15 cellular contexts compared by ENCODE assay signal in the genomic region with DNA sequence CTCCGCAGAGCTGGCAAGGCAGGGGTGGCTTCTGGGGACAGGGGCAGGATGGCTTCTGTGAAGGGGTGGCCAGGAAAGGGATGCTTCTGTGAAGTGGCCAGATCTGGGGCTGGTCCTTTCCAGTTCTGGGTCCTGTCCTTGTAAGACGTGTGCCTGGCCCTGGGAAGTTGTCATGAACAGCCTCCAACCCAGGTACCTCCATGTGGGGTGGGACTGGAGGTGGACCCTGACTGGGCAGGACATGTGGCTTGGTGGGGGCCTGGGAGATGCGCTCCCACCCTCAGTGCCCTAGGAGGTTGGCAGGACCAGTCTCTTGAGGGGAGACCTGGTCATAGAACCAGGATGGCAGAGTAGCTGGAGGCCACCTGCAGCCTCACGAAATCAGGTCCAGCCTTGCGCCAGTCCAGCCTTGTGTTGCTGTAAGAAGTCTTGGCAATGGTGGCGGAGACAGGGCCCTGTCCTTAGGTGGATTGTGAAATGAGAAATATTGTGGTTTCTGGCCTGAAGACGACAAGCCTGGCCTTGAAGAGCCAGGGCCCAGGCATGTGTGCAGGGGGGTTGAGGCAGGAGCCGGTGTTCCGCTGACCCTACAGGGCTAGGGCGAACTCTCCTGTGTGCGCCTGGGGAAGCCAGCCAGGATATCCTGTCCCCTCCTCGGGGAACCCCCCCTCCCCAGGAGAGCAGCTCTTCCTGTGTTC. TPM values are rescaled to one million over a fixed set of nuclear protein-coding genes. Genes with fewer than 3 reads are reported as not detected.
DNase-seq lines count a peak whose midpoint lies in the region; ATAC-seq and TF ChIP-seq lines count a peak whose summit lies in the region.
"Had no signal": no experiment of that assay in that cellular context is flagged by ENCODE, and none has a peak within 500 bp of the region (broad histone marks: within the 10 kb centered on the region; RNA-seq: fewer than 3 reads in every experiment).

No MANE protein-coding gene starts in this region.

- no peak for TF ChIP-seq EP300 in stomach (IDR thresholded peaks at IDR 0.05)

- no peaks in the 10 kb centered on the region for H3K9me2 ChIP-seq in SU-DHL-6 (replicated peaks; ENCODE audit: insufficient read depth, low read length)

- H3K27ac ChIP-seq in SU-DHL-6 (ENCODE audit: low read depth, low read length) (peak overlapping the region; percentile 30; the same call in 1 of the 2 replicates), duodenal mucosa (ENCODE audit: low read depth, low read length) (no peak overlapping the region), stomach (peak overlapping the region; percentile 5 to 88 (median 82))

- 54 to 87% (median 62%) methylated on average over 9 to 12 of the region's 12 CpGs for WGBS in stomach, 5 donors

- H3K36me3 ChIP-seq in SU-DHL-6 (ENCODE audit: low read length) (no peaks in the 10 kb centered on the region), duodenal mucosa (ENCODE audit: control insufficient read depth in 1 of 2, insufficient read depth in 2 of 2, low read length in 2 of 2) (peaks cover 0 to 8% of the 10 kb centered on the region in 2 donors), stomach (no peaks in the 10 kb centered on the region)

- H3F3A ChIP-seq in SU-DHL-6 (ENCODE audit: insufficient read depth) = no peaks in the 10 kb centered on the region

- H3K4me1 ChIP-seq in duodenal mucosa (ENCODE audit: control insufficient read depth in 1 of 2, insufficient read depth in 2 of 2, low read length in 2 of 2) (peaks cover 38 to 43% of the 10 kb centered on the region in 2 donors), stomach (peaks cover 19 to 51% (median 41%) of the 10 kb centered on the region in 4 donors)

- no peak for TF ChIP-seq CTCF in SU-DHL-6 (IDR thresholded peaks at IDR 0.05; ENCODE audit: insufficient read depth, low read length, poor library complexity, severe bottlenecking)
- no peak for TF ChIP-seq CTCF in stomach (IDR thresholded peaks at IDR 0.05)

- no peaks in the 10 kb centered on the region for H3K27me3 Mint-ChIP-seq in activated T-cell treated with anti-CD3 and anti-CD28 coated beads, Interleukin-2, amount 50 U/mL, for 4 hours (ENCODE audit: low read depth)

- H3K9me3 ChIP-seq in SU-DHL-6 (ENCODE audit: insufficient read depth, low read length) = no peaks in the 10 kb centered on the region
- no peaks in the 10 kb centered on the region for H3K9me3 ChIP-seq in duodenal mucosa (ENCODE audit: control insufficient read depth in 1 of 2, low read length in 2 of 2)
- H3K9me3 ChIP-seq in stomach = peaks cover 0 to 6% (median 0%) of the 10 kb centered on the region in 4 donors

- H3K4me3 Mint-ChIP-seq in activated T-cell treated with anti-CD3 and anti-CD28 coated beads, Interleukin-2, amount 50 U/mL, for 4 hours = peak overlapping the region; percentile 71

- peak overlapping the region; percentile 39 for H3K9ac ChIP-seq in SU-DHL-6 (ENCODE audit: low read length)
- H3K9ac ChIP-seq in duodenal mucosa (ENCODE audit: low read depth in 1 of 2, low read length in 2 of 2) = peak overlapping the region; percentile 80 to 90

- no peaks in the 10 kb centered on the region for H4K20me1 ChIP-seq in SU-DHL-6 (ENCODE audit: low read depth, low read length)

- H3K36me3 Mint-ChIP-seq in activated T-cell treated with anti-CD3 and anti-CD28 coated beads, Interleukin-2, amount 50 U/mL, for 4 hours (ENCODE audit: insufficient read depth) = no peaks in the 10 kb centered on the region

- H3K27me3 ChIP-seq in SU-DHL-6 (ENCODE audit: low read length) (no peaks in the 10 kb centered on the region), duodenal mucosa (ENCODE audit: control insufficient read depth in 1 of 2, insufficient read depth in 2 of 2, low read length in 2 of 2) (no peaks in the 10 kb centered on the region), stomach (peaks cover 5 to 90% (median 9%) of the 10 kb centered on the region in 3 donors)

- intact Hi-C loops in stomach (cut with DNase I; ENCODE audit: low total_unique reads) = no loop called here

- H2AFZ ChIP-seq in SU-DHL-6 (ENCODE audit: low read depth, low read length, severe bottlenecking) = peak overlapping the region; percentile 57

- DNase-seq in activated T-cell treated with anti-CD3 and anti-CD28 coated beads, Interleukin-2, amount 50 U/mL, for 4 hours = no peak
- no peak for DNase-seq in activated T-cell treated with anti-CD3 and anti-CD28 coated beads, Interleukin-2, amount 50 U/mL, for 48 hours
- no peak for DNase-seq in stomach
- no peak for DNase-seq in dermis blood vessel endothelial cell
- DNase-seq in NCI-H2227 (lab: John Stamatoyannopoulos, UW; ENCODE audit: unreplicated experiment) = no peak
- DNase-seq: amniotic stem cell; NCI-H2107; stimulated activated CD8-positive, alpha-beta memory T cell treated with anti-CD3 and anti-CD28 coated beads, Interleukin-4, amount 100 ng/mL, for 48 hours had no signal

- H3K4me3 ChIP-seq in SU-DHL-6 (ENCODE audit: insufficient read depth, low read length, poor library complexity, severe bottlenecking) (peak overlapping the region; percentile 21), duodenal mucosa (ENCODE audit: low read depth in 1 of 2, low read length in 2 of 2) (peak overlapping the region; percentile 79 to 81), stomach (peak overlapping the region; percentile 43 to 63 (median 56))
- H3K4me3 ChIP-seq: smooth muscle cell had no signal

- H3K4me1 Mint-ChIP-seq in activated T-cell treated with anti-CD3 and anti-CD28 coated beads, Interleukin-2, amount 50 U/mL, for 4 hours (ENCODE audit: low read depth) = peaks cover 31% of the 10 kb centered on the region

- peak overlapping the region; percentile 48 for H3K4me2 ChIP-seq in SU-DHL-6 (ENCODE audit: low read depth, low read length, poor library complexity, severe bottlenecking)
- H3K4me2 ChIP-seq: smooth muscle cell had no signal

- no peak for ATAC-seq in activated T-cell treated with anti-CD3 and anti-CD28 coated beads, Interleukin-2, amount 50 U/mL, for 4 hours
- ATAC-seq in HG02870 (IDR thresholded peaks at IDR 0.05; ENCODE audit: unreplicated experiment) = no peak
- ATAC-seq: Panc1 had no signal

- TF ChIP-seq POLR2A in stomach (IDR thresholded peaks at IDR 0.05) = no peak

- no peaks in the 10 kb centered on the region for H3K79me2 ChIP-seq in SU-DHL-6 (ENCODE audit: insufficient read depth, low read length)

- no peaks in the 10 kb centered on the region for H3K9me3 Mint-ChIP-seq in activated T-cell treated with anti-CD3 and anti-CD28 coated beads, Interleukin-2, amount 50 U/mL, for 4 hours

RNA-seq across cellular contexts. Expression of a gene that starts 2.6 kb away (rescaled TPM):
- 1 to 10 TPM; 2.3 to 3.0 (median 2.8) TPM for total RNA-seq in activated T-cell treated with anti-CD3 and anti-CD28 coated beads, Interleukin-2, amount 50 U/mL, for 4 hours
- total RNA-seq in stomach (100 to 1,000 TPM in 1 of 5 donors, 10 to 100 TPM in 4; 12.1 to 155 (median 75.9) TPM), dermis blood vessel endothelial cell (0.34 TPM in 1 of 2 replicates, not detected in the other)
- polyA plus RNA-seq in stomach = 10 to 100 TPM; 29.3 to 55.8 (median 42.2) TPM
- polyA plus RNA-seq: AG04450 had no signal

RNA-seq across cellular contexts. Expression of a gene that starts 3.1 kb away (rescaled TPM):
- not detected for total RNA-seq in activated T-cell treated with anti-CD3 and anti-CD28 coated beads, Interleukin-2, amount 50 U/mL, for 4 hours
- total RNA-seq in stomach (10 to 100 TPM in 1 of 5 donors, under 1 TPM in 3, not detected in 1; 0.43 to 11.6 (median 0.50) TPM), dermis blood vessel endothelial cell (not detected in 2 replicates)
- polyA plus RNA-seq in stomach = under 1 TPM; 0.15 to 0.61 (median 0.31) TPM
- total RNA-seq: G401, smooth muscle cell had no signal
- polyA plus RNA-seq: AG04450, smooth muscle cell had no signal

RNA-seq across cellular contexts. Expression of a gene that starts 46.9 kb away (rescaled TPM):
- 100 to 1,000 TPM; 119 to 127 (median 122) TPM for total RNA-seq in activated T-cell treated with anti-CD3 and anti-CD28 coated beads, Interleukin-2, amount 50 U/mL, for 4 hours
- total RNA-seq in stomach = 100 to 1,000 TPM in 1 of 5 donors, 10 to 100 TPM in 3, 1 to 10 TPM in 1; 9.4 to 147 (median 44.2) TPM
- 10 to 100 TPM; 51.5 to 65.3 (median 54.9) TPM for polyA plus RNA-seq in stomach
- 56.6 and 87.6 TPM in 2 replicates for total RNA-seq in dermis blood vessel endothelial cell

Comparison
In these comparisons a context has a peak if more than half of its experiments do, and no peak if none do; other contexts are left out.
1. H3K4me3 ChIP-seq: peak in every context shown above with its lines; median percentile 80 in duodenal mucosa; 56 in stomach; 21 in SU-DHL-6.